ENCODE assay signal across 29 cellular contexts in genomic region chr7:13948019-13948781, GRCh38. TPM values are rescaled to one million over a fixed set of nuclear protein-coding genes. Genes with fewer than 3 reads are reported as not detected.
DNase-seq lines count a peak whose midpoint lies in the region; ATAC-seq, FAIRE-seq and TF ChIP-seq lines count a peak whose summit lies in the region.
"Had no signal": no experiment of that assay in that cellular context is flagged by ENCODE, and none has a peak within 500 bp of the region (broad histone marks: within the 10 kb centered on the region; RNA-seq: fewer than 3 reads in every experiment).

No MANE protein-coding gene starts in this region.

- ATAC-seq in GM18867 (IDR thresholded peaks at IDR 0.05; ENCODE audit: unreplicated experiment) = peak; percentile 51
- ATAC-seq: activated naive CD8-positive, alpha-beta T cell treated with anti-CD3 and anti-CD28 coated beads, Interleukin-2, amount 50 U/mL, for 24 hours; activated T-cell treated with anti-CD3 and anti-CD28 coated beads, Interleukin-2, amount 50 U/mL, for 72 hours; CD8-positive, alpha-beta T cell; natural killer cell treated with Interleukin-12 subunit alpha and Interleukin-12 subunit beta and Interleukin-15 and Interleukin-18, amount 100 ng/mL, for 72 hours; stimulated activated naive B cell treated with anti-CD40 and anti-IgM and Interleukin-4, amounts not matched to agents 10 μg/mL and 1 μg/mL and 100 μg/mL, for 72 hours; upper lobe of right lung had no signal

- H3K4me1 ChIP-seq in left ventricle myocardium inferior (no peaks in the 10 kb centered on the region), tibial artery (no peaks in the 10 kb centered on the region)

- TF ChIP-seq CTCF in mesothelial cell of epicardium (IDR thresholded peaks at IDR 0.05; ENCODE audit: unreplicated experiment) (no peak), left ventricle myocardium inferior (IDR thresholded peaks at IDR 0.05; ENCODE audit: borderline replicate concordance) (no peak), tibial artery (IDR thresholded peaks at IDR 0.05) (no peak)

- no peak for TF ChIP-seq POLR2A in GM12891 (IDR thresholded peaks at IDR 0.05; ENCODE audit: low read depth, low read length)

- H3K4me3 Mint-ChIP-seq in mesothelial cell of epicardium = no peak overlapping the region
- H3K4me3 Mint-ChIP-seq: activated naive CD8-positive, alpha-beta T cell treated with anti-CD3 and anti-CD28 coated beads, Interleukin-2, amount 50 U/mL, for 24 hours; activated T-cell treated with anti-CD3 and anti-CD28 coated beads, Interleukin-2, amount 50 U/mL, for 72 hours; CD8-positive, alpha-beta T cell; dendritic cell treated with granulocyte-macrophage colony-stimulating factor and Interleukin-4, amounts not matched to agents 40 ng/mL and 50 ng/mL, for 4 days; HFFc6; natural killer cell treated with Interleukin-12 subunit alpha and Interleukin-12 subunit beta and Interleukin-15 and Interleukin-18, amount 100 ng/mL, for 72 hours; stimulated activated naive B cell treated with anti-CD40 and anti-IgM and Interleukin-4, amounts not matched to agents 10 μg/mL and 1 μg/mL and 100 μg/mL, for 72 hours had no signal

- H3K27me3 ChIP-seq in left ventricle myocardium inferior (ENCODE audit: low read depth) (no peaks in the 10 kb centered on the region), tibial artery (no peaks in the 10 kb centered on the region)
- H3K27me3 ChIP-seq: BE2C, upper lobe of right lung had no signal

- H3K27ac ChIP-seq in left ventricle myocardium inferior (replicated peaks) = no peak overlapping the region
- H3K27ac ChIP-seq in tibial artery = no peak overlapping the region
- H3K27ac ChIP-seq: KMS-11, skin epidermis, upper lobe of right lung had no signal

- intact Hi-C loops in left ventricle myocardium inferior (cut with micrococcal nuclease) (no loop called here), tibial artery (cut with DNase I; ENCODE audit: low total_unique reads) (no loop called here)

- H3K4me1 Mint-ChIP-seq in mesothelial cell of epicardium = peaks cover 53% of the 10 kb centered on the region
- H3K4me1 Mint-ChIP-seq: activated naive CD8-positive, alpha-beta T cell treated with anti-CD3 and anti-CD28 coated beads, Interleukin-2, amount 50 U/mL, for 24 hours; stimulated activated naive B cell treated with anti-CD40 and anti-IgM and Interleukin-4, amounts not matched to agents 10 μg/mL and 1 μg/mL and 100 μg/mL, for 72 hours had no signal

- H3K9me3 Mint-ChIP-seq in mesothelial cell of epicardium = peaks cover 6% of the 10 kb centered on the region
- H3K9me3 Mint-ChIP-seq: activated naive CD8-positive, alpha-beta T cell treated with anti-CD3 and anti-CD28 coated beads, Interleukin-2, amount 50 U/mL, for 24 hours; dendritic cell treated with granulocyte-macrophage colony-stimulating factor and Interleukin-4, amounts not matched to agents 40 ng/mL and 50 ng/mL, for 4 days; HFFc6; natural killer cell treated with Interleukin-12 subunit alpha and Interleukin-12 subunit beta and Interleukin-15 and Interleukin-18, amount 100 ng/mL, for 72 hours had no signal

- H3K27me3 Mint-ChIP-seq in mesothelial cell of epicardium (ENCODE audit: low read depth) = no peaks in the 10 kb centered on the region
- H3K27me3 Mint-ChIP-seq: activated naive CD8-positive, alpha-beta T cell treated with anti-CD3 and anti-CD28 coated beads, Interleukin-2, amount 50 U/mL, for 24 hours; dendritic cell treated with granulocyte-macrophage colony-stimulating factor and Interleukin-4, amounts not matched to agents 40 ng/mL and 50 ng/mL, for 4 days; natural killer cell treated with Interleukin-12 subunit alpha and Interleukin-12 subunit beta and Interleukin-15 and Interleukin-18, amount 100 ng/mL, for 72 hours; stimulated activated naive B cell treated with anti-CD40 and anti-IgM and Interleukin-4, amounts not matched to agents 10 μg/mL and 1 μg/mL and 100 μg/mL, for 72 hours had no signal

- H3K36me3 Mint-ChIP-seq in mesothelial cell of epicardium = no peaks in the 10 kb centered on the region
- H3K36me3 Mint-ChIP-seq: CD8-positive, alpha-beta T cell; natural killer cell treated with Interleukin-12 subunit alpha and Interleukin-12 subunit beta and Interleukin-15 and Interleukin-18, amount 100 ng/mL, for 72 hours; stimulated activated naive B cell treated with anti-CD40 and anti-IgM and Interleukin-4, amounts not matched to agents 10 μg/mL and 1 μg/mL and 100 μg/mL, for 72 hours had no signal

- H3K9me3 ChIP-seq in left ventricle myocardium inferior (replicated peaks) (no peaks in the 10 kb centered on the region), tibial artery (no peaks in the 10 kb centered on the region)
- H3K9me3 ChIP-seq: BE2C, upper lobe of right lung had no signal

- H3K36me3 ChIP-seq in left ventricle myocardium inferior (no peaks in the 10 kb centered on the region), tibial artery (no peaks in the 10 kb centered on the region)
- H3K36me3 ChIP-seq: BE2C, upper lobe of right lung had no signal

- no peak overlapping the region for H3K4me3 ChIP-seq in left ventricle myocardium inferior
- H3K4me3 ChIP-seq in tibial artery = no peak overlapping the region
- H3K4me3 ChIP-seq: skin epidermis, upper lobe of right lung had no signal

- in situ Hi-C loops in SK-MEL-5 (cut with HindIII; ENCODE audit: low pct_unique_long_range_greater_than_20kb, low sequenced_read_pairs) = no loop called here

- H3K27ac Mint-ChIP-seq in mesothelial cell of epicardium = peak overlapping the region; percentile 39
- H3K27ac Mint-ChIP-seq: activated naive CD8-positive, alpha-beta T cell treated with anti-CD3 and anti-CD28 coated beads, Interleukin-2, amount 50 U/mL, for 24 hours; activated T-cell treated with anti-CD3 and anti-CD28 coated beads, Interleukin-2, amount 50 U/mL, for 72 hours; CD8-positive, alpha-beta T cell; dendritic cell treated with granulocyte-macrophage colony-stimulating factor and Interleukin-4, amounts not matched to agents 40 ng/mL and 50 ng/mL, for 4 days; HFFc6; natural killer cell treated with Interleukin-12 subunit alpha and Interleukin-12 subunit beta and Interleukin-15 and Interleukin-18, amount 100 ng/mL, for 72 hours; stimulated activated naive B cell treated with anti-CD40 and anti-IgM and Interleukin-4, amounts not matched to agents 10 μg/mL and 1 μg/mL and 100 μg/mL, for 72 hours had no signal

- DNase-seq in LHCN-M2 (ENCODE audit: low read depth) (peak; percentile 46), SK-MEL-5 (ENCODE audit: low read depth, low spot score) (peak; percentile 13), mesothelial cell of epicardium (ENCODE audit: low spot score in 2 of 2, unreplicated experiment in 2 of 2) (no peak), left ventricle myocardium inferior (no peak), GOT3 (lab: John Stamatoyannopoulos, UW) (no peak), GM12891 (ENCODE audit: insufficient read length, low spot score) (no peak), tibial artery (no peak)
- DNase-seq: activated CD4-positive, alpha-beta T cell treated with anti-CD3 and anti-CD28 coated beads, Interleukin-2, amount 50 U/mL, for 48 hours; activated CD4-positive, CD25-positive, alpha-beta regulatory T cell treated with anti-CD3 and anti-CD28 coated beads, Interleukin-2, amount 50 U/mL, for 72 hours; activated naive CD8-positive, alpha-beta T cell treated with anti-CD3 and anti-CD28 coated beads, Interleukin-2, amount 50 U/mL, for 24 hours; activated T-cell treated with anti-CD3 and anti-CD28 coated beads, Interleukin-2, amount 50 U/mL, for 72 hours; BE2C; CD8-positive, alpha-beta T cell; central memory CD4-positive, alpha-beta T cell; DMS 273 treated with DMSO at 0.1 percent for 48 hours; EL; erythroblast; glutamatergic neuron; HFFc6; NCI-H1417 treated with DMSO at 0.1 percent for 48 hours; NCI-H446 treated with DMSO at 0.1 percent for 48 hours; stimulated activated naive B cell treated with anti-CD40 and anti-IgM and Interleukin-4, amounts not matched to agents 10 μg/mL and 1 μg/mL and 100 μg/mL, for 72 hours; substantia nigra; upper lobe of right lung had no signal

- FAIRE-seq in GM12891 (lab: Jason Lieb, UNC) = no peak

TF ChIP-seq in GM12891, 5 proteins besides CTCF, POLR2A, EP300 and RAD21:
- TF ChIP-seq TAF1 (IDR thresholded peaks at IDR 0.05; ENCODE audit: low read depth, low read length) = no peak
- no peak for TF ChIP-seq SPI1 (IDR thresholded peaks at IDR 0.05; ENCODE audit: low read depth, low read length)
- TF ChIP-seq POU2F2 (IDR thresholded peaks at IDR 0.05; ENCODE audit: low read depth, low read length) = no peak
- TF ChIP-seq PAX5 (IDR thresholded peaks at IDR 0.05; ENCODE audit: insufficient read depth, low read length, severe bottlenecking) = no peak
- no peak for TF ChIP-seq POLR2AphosphoS5 (IDR thresholded peaks at IDR 0.05; ENCODE audit: low read depth, low read length)

RNA-seq across cellular contexts. Expression of gene ETV1, which starts 41.3 kb away (rescaled TPM):
- total RNA-seq in LHCN-M2 (2014; rRNA removed) (24.1 and 33.2 TPM in 2 replicates), mesothelial cell of epicardium (23.0 to 26.6 TPM (median 25.2 TPM) in 3 replicates), left ventricle myocardium inferior (59.7 TPM)
- 3.9 TPM for polyA plus RNA-seq in LHCN-M2 (2012)
- 34.6 and 39.8 TPM in 2 replicates for total RNA-seq in SK-MEL-5 (2014; rRNA removed; shearing (Covaris generic))
- 41.5 and 49.8 TPM in 2 replicates for polyA plus RNA-seq in SK-MEL-5 (2015; cell fraction: cytosol; rRNA removed)
- 166 and 174 TPM in 2 replicates for polyA plus RNA-seq in SK-MEL-5 (2015; cell fraction: nucleus; rRNA removed)
- polyA plus RNA-seq in GM12891 (2012; ENCODE audit: low read depth, missing spikeins) = not detected
- total RNA-seq: CD8-positive, alpha-beta T cell had no signal

Comparison
In these comparisons a context has a peak if more than half of its experiments do, and no peak if none do; other contexts are left out.
1. DNase-seq: peak in LHCN-M2 (single experiment) and SK-MEL-5 (single experiment); none in mesothelial cell of epicardium (0 of 2), left ventricle myocardium inferior (single experiment), GOT3 (single experiment), GM12891 (single experiment) and tibial artery (0 of 2).